Comparison of ENCODE assay signal across 28 cellular contexts in the genomic region with DNA sequence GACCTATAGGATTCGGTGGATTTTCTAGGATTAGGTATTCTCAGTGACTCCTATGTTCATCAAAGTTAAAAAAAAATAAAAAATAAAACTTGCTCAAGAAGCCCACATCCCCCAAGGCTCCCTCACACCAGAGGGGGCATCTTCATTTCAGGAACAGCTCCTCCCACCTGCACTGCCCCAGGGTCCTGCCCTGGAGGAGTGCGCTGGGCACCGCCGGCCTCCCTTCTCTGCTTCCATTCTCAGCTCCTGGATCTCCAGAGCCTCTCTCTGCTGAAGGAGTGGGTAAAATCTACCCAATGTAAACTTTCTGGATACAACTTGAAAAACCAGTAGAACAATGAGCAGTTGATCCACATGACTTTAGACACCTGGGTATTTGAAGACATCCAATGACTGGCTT.
"Had no signal": no experiment of that assay in that cellular context is flagged by ENCODE, and none has a peak within 500 bp of the region (broad histone marks: within the 10 kb centered on the region; RNA-seq: fewer than 3 reads in every experiment).

No MANE protein-coding gene starts in this region.

- H3K4me1 Mint-ChIP-seq: natural killer cell; nephron; neural progenitor cell; stimulated activated effector memory CD8-positive, alpha-beta T cell treated with anti-CD3 and anti-CD28 coated beads, Interleukin-12 subunit alpha, Interleukin-12 subunit beta, amount 100 ng/mL, for 72 hours; stimulated activated naive B cell treated with anti-CD40 and anti-IgM and Interleukin-4, amounts not matched to agents 10 μg/mL and 1 μg/mL and 100 μg/mL, for 72 hours had no signal

- H3K27ac Mint-ChIP-seq: natural killer cell; nephron; neural progenitor cell; progenitor cell of endocrine pancreas; stimulated activated effector memory CD8-positive, alpha-beta T cell treated with anti-CD3 and anti-CD28 coated beads, Interleukin-12 subunit alpha, Interleukin-12 subunit beta, amount 100 ng/mL, for 72 hours; stimulated activated naive B cell treated with anti-CD40 and anti-IgM and Interleukin-4, amounts not matched to agents 10 μg/mL and 1 μg/mL and 100 μg/mL, for 72 hours; stimulated activated naive CD8-positive, alpha-beta T cell treated with anti-CD3 and anti-CD28 coated beads, Interleukin-15, Interleukin-2, amounts not matched to agents 100 ng/mL and 50 ng/mL, for 24 hours had no signal

- H3K36me3 ChIP-seq: neural progenitor cell, ovary, right lobe of liver, sigmoid colon, stomach, thoracic aorta, thyroid gland, tibial nerve, upper lobe of right lung, uterus had no signal

- H3K4me1 ChIP-seq: neural progenitor cell, parathyroid adenoma, psoas muscle, right lobe of liver, sigmoid colon, stomach, thyroid gland, tibial nerve, upper lobe of right lung, uterus had no signal

- H3K27ac ChIP-seq: neural progenitor cell, ovary, parathyroid adenoma, psoas muscle, right lobe of liver, sigmoid colon, stomach, thoracic aorta, thyroid gland, tibial nerve, upper lobe of right lung, uterus had no signal

- H3K27me3 ChIP-seq: neural progenitor cell, ovary, right lobe of liver, sigmoid colon, stomach, thyroid gland, tibial nerve, upper lobe of right lung, uterus had no signal

- DNase-seq: natural killer cell; occipital lobe; ovary; posterior cingulate gyrus; psoas muscle; right cardiac atrium; right lobe of liver; sigmoid colon; small intestine; stimulated activated CD4-positive, alpha-beta T cell treated with anti-CD3 and anti-CD28 coated beads, Interleukin-15, amount 100 ng/mL, for 24 hours; stimulated activated CD4-positive, alpha-beta T cell treated with anti-CD3 and anti-CD28 coated beads, Interleukin-2, amount 100 ng/mL, for 24 hours; stimulated activated CD4-positive, alpha-beta T cell treated with anti-CD3 and anti-CD28 coated beads, Interleukin-2, amount 100 ng/mL, for 48 hours; stimulated activated CD4-positive, alpha-beta T cell treated with anti-CD3 and anti-CD28 coated beads, Interleukin-4, amount 100 ng/mL, for 24 hours; stimulated activated naive B cell treated with anti-CD40 and anti-IgM and Interleukin-4, amounts not matched to agents 10 μg/mL and 1 μg/mL and 100 μg/mL, for 72 hours; stimulated activated naive CD4-positive, alpha-beta T cell treated with Interleukin-2 at 50 U/mL for 16 hours; stomach; thyroid gland; trophoblast cell; upper lobe of right lung; uterus had no signal

- H3K4me2 ChIP-seq: neural progenitor cell had no signal

- H3K36me3 Mint-ChIP-seq: natural killer cell; neural progenitor cell; stimulated activated effector memory CD8-positive, alpha-beta T cell treated with anti-CD3 and anti-CD28 coated beads, Interleukin-12 subunit alpha, Interleukin-12 subunit beta, amount 100 ng/mL, for 72 hours; stimulated activated naive B cell treated with anti-CD40 and anti-IgM and Interleukin-4, amounts not matched to agents 10 μg/mL and 1 μg/mL and 100 μg/mL, for 72 hours had no signal

- H3K9ac ChIP-seq: neural progenitor cell, parathyroid adenoma had no signal

- H3K27me3 Mint-ChIP-seq: stimulated activated naive B cell treated with anti-CD40 and anti-IgM and Interleukin-4, amounts not matched to agents 10 μg/mL and 1 μg/mL and 100 μg/mL, for 72 hours had no signal

- H3K4me3 Mint-ChIP-seq: natural killer cell; nephron; neural progenitor cell; stimulated activated effector memory CD8-positive, alpha-beta T cell treated with anti-CD3 and anti-CD28 coated beads, Interleukin-12 subunit alpha, Interleukin-12 subunit beta, amount 100 ng/mL, for 72 hours; stimulated activated naive B cell treated with anti-CD40 and anti-IgM and Interleukin-4, amounts not matched to agents 10 μg/mL and 1 μg/mL and 100 μg/mL, for 72 hours; stimulated activated naive CD8-positive, alpha-beta T cell treated with anti-CD3 and anti-CD28 coated beads, Interleukin-15, Interleukin-2, amounts not matched to agents 100 ng/mL and 50 ng/mL, for 24 hours had no signal

- H3K4me3 ChIP-seq: neural progenitor cell, ovary, psoas muscle, right lobe of liver, sigmoid colon, stomach, thoracic aorta, thyroid gland, tibial nerve, upper lobe of right lung, uterus had no signal

- H3K9me3 ChIP-seq: ovary, psoas muscle, right lobe of liver, thoracic aorta, thyroid gland, upper lobe of right lung had no signal
